ENCODE assay signal across 25 cellular contexts in the genomic region with DNA sequence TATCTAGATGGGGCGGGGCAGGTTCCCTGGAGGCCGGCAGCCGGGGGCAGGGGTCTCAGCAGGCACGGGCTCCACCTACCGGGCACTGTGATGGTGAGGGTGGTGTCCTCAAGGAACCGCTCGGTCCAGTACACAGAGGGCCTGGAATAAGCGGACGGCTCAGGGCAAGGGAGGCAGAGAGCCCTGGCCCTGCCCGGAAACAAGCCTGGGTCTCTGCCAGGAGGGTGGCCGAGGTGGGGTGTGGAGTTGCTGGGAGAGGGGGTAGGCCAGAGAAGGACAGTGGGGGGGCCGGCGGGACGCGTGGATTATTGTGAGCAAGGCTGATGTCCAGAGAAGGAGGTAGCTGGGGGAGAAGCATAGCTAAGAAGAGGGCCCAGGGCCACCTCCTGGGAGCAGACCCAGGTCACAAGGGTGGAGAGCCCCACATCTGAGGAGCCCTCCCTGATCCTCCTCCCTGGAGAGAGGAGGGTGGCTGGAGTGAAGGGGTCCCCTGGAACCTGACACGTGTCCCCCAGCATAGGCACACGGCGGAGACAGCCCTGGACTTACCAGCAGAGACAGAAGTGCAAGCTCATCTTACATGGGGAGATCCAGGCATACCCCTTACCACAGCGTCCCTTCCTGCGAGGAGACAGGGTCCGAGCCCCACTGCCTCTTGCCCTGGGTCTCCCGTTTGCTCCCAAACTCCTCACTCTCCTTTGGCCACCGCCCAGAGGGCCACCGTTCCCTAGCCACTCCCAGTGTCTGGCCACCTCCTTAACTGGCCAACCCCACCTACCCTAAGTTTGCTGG. TPM values are rescaled to one million over a fixed set of nuclear protein-coding genes. Genes with fewer than 3 reads are reported as not detected.
A peak's percentile ranks its signal among the peaks of the same experiment; 100 is the strongest.
DNase-seq lines count a peak whose midpoint lies in the region; ATAC-seq and TF ChIP-seq lines count a peak whose summit lies in the region.
"Had no signal": no experiment of that assay in that cellular context is flagged by ENCODE, and none has a peak within 500 bp of the region (broad histone marks: within the 10 kb centered on the region; RNA-seq: fewer than 3 reads in every experiment).

No MANE protein-coding gene starts in this region.

- no peak for TF ChIP-seq EP300 in suprapubic skin (IDR thresholded peaks at IDR 0.05)

- CTCF ChIA-PET in mammary epithelial cell (lab: Charles Lee; ENCODE audit: low non-redundant PET): no interaction called here

- no peaks in the 10 kb centered on the region for H3K9me3 Mint-ChIP-seq in T-helper 2 cell treated with Interferon-gamma antibody and Interleukin-4, amounts not matched to agents 5 μg/mL and 100 μg/mL, for 36 hours
- H3K9me3 Mint-ChIP-seq: brain; CD4-positive, alpha-beta T cell; nephron had no signal

- H3K27me3 Mint-ChIP-seq in T-helper 2 cell treated with Interferon-gamma antibody and Interleukin-4, amounts not matched to agents 5 μg/mL and 100 μg/mL, for 36 hours (ENCODE audit: low read depth): peaks cover 3% of the 10 kb centered on the region

- H3K27me3 ChIP-seq in mammary epithelial cell (ENCODE audit: insufficient read depth, low read length) (no peaks in the 10 kb centered on the region), lower lobe of right lung (ENCODE audit: low read depth) (peaks cover 29% of the 10 kb centered on the region), suprapubic skin (peaks cover 38% of the 10 kb centered on the region), esophagus squamous epithelium (peaks cover 0 to 73% (median 0%) of the 10 kb centered on the region in 4 donors)
- H3K27me3 ChIP-seq: pancreas had no signal

- dilution Hi-C loops in mammary epithelial cell (cut with HindIII; ENCODE audit: low sequenced_read_pairs): no loop called here

- peaks cover 3% of the 10 kb centered on the region for H3K4me1 Mint-ChIP-seq in T-helper 2 cell treated with Interferon-gamma antibody and Interleukin-4, amounts not matched to agents 5 μg/mL and 100 μg/mL, for 36 hours (ENCODE audit: low read depth)

- H3K4me3 Mint-ChIP-seq in T-helper 2 cell treated with Interferon-gamma antibody and Interleukin-4, amounts not matched to agents 5 μg/mL and 100 μg/mL, for 36 hours: no peak overlapping the region
- H3K4me3 Mint-ChIP-seq: brain; CD4-positive, alpha-beta T cell; nephron had no signal

- TF ChIP-seq POLR2A in suprapubic skin (IDR thresholded peaks at IDR 0.05) (no peak), esophagus squamous epithelium (IDR thresholded peaks at IDR 0.05) (no peak)

- peak; percentile 17 to 30 for ATAC-seq in lower lobe of right lung
- ATAC-seq: pancreas had no signal

- 50% methylated on average over 11 of the region's 24 CpGs for WGBS in mammary epithelial cell (ENCODE audit: low coverage, missing lambda C conversion rate)
- 76% methylated on average over 12 of the region's 24 CpGs for WGBS in suprapubic skin
- WGBS in esophagus squamous epithelium, 2 donors: 51 to 65% methylated on average over 11 to 17 of the region's 24 CpGs

- BruUV-seq in mammary epithelial cell (replicated peaks; lab: Mats Ljungman, UMichigan): no TSS peak

- H3K4me3 ChIP-seq in mammary epithelial cell (replicated peaks in 1 of 3; ENCODE audit: insufficient read depth in 1 of 3, low read depth in 2 of 3, low read length in 3 of 3) (peak overlapping the region in 1 of 3 experiments; percentile 7), lower lobe of right lung (no peak overlapping the region), suprapubic skin (peak overlapping the region; percentile 28), esophagus squamous epithelium (peak overlapping the region in 2 of 4 donors; percentile 2 to 13)
- H3K4me3 ChIP-seq: pancreas had no signal

- H3K36me3 ChIP-seq in mammary epithelial cell (ENCODE audit: insufficient read depth, low read length) (no peaks in the 10 kb centered on the region), lower lobe of right lung (no peaks in the 10 kb centered on the region), suprapubic skin (no peaks in the 10 kb centered on the region), esophagus squamous epithelium (no peaks in the 10 kb centered on the region)
- H3K36me3 ChIP-seq: pancreas had no signal

- in situ Hi-C loops in mammary epithelial cell (cut with MboI; ENCODE audit: low sequenced_read_pairs in 2 of 2): no loop called here

- no peak overlapping the region for H3K9ac ChIP-seq in mammary epithelial cell (ENCODE audit: insufficient read depth, low read length)

- peak overlapping the region; percentile 72 for H2AFZ ChIP-seq in mammary epithelial cell (ENCODE audit: low read depth, low read length)

- H3K27ac ChIP-seq in mammary epithelial cell (ENCODE audit: insufficient read depth, low read depth, low read length): no peak overlapping the region
- H3K27ac ChIP-seq in lower lobe of right lung: no peak overlapping the region
- H3K27ac ChIP-seq in suprapubic skin: peak overlapping the region; percentile 69
- no peak overlapping the region for H3K27ac ChIP-seq in esophagus squamous epithelium
- H3K27ac ChIP-seq: pancreas had no signal

- peak; percentile 56 for DNase-seq in activated effector memory CD4-positive, alpha-beta T cell treated with anti-CD3 and anti-CD28 coated beads, Interleukin-2, amount 50 U/mL, for 16 hours
- no peak for DNase-seq in activated effector memory CD4-positive, alpha-beta T cell treated with Interleukin-2 at 50 U/mL for 16 hours
- DNase-seq in mammary epithelial cell (no peak), lower lobe of right lung (no peak), suprapubic skin (ENCODE audit: low spot score in 2 of 2) (no peak), esophagus squamous epithelium (lab: John Stamatoyannopoulos, UW) (no peak), DMS153 treated with DMSO at 0.1 percent for 48 hours (lab: John Stamatoyannopoulos, UW; ENCODE audit: unreplicated experiment) (no peak)
- no peak for DNase-seq in T-helper 2 cell treated with Interferon-gamma antibody and Interleukin-4, amounts not matched to agents 5 μg/mL and 100 μg/mL, for 36 hours (ENCODE audit: low spot score)
- DNase-seq: activated CD4-positive, CD25-positive, alpha-beta regulatory T cell treated with anti-CD3 and anti-CD28 coated beads, Interleukin-2, amount 50 U/mL, for 72 hours; activated T-cell treated with anti-CD3 and anti-CD28 coated beads, Interleukin-2, amount 50 U/mL, for 1 hour; AML-193; CD4-positive, alpha-beta T cell; glutamatergic neuron; GOT3; kidney; NCI-H1105 treated with DMSO at 0.1 percent for 48 hours; NCI-H226; pancreas; stimulated activated CD4-positive, alpha-beta T cell treated with anti-CD3 and anti-CD28 coated beads, Interleukin-4, amount 100 ng/mL, for 4 hours; stimulated activated naive CD4-positive, alpha-beta T cell treated with Interleukin-2 at 50 U/mL for 16 hours had no signal

- intact Hi-C loops in mammary epithelial cell (cut with micrococcal nuclease): no loop called here
- intact Hi-C loops in lower lobe of right lung (cut with DNase I): no loop called here
- intact Hi-C loops in esophagus squamous epithelium (cut with DNase I): no loop called here

- H4K20me1 ChIP-seq in mammary epithelial cell (ENCODE audit: insufficient read depth, low read length): no peaks in the 10 kb centered on the region

- H3K36me3 Mint-ChIP-seq in T-helper 2 cell treated with Interferon-gamma antibody and Interleukin-4, amounts not matched to agents 5 μg/mL and 100 μg/mL, for 36 hours (ENCODE audit: low read depth): no peaks in the 10 kb centered on the region
- H3K36me3 Mint-ChIP-seq: brain had no signal

- TF ChIP-seq CTCF in mammary epithelial cell (conservative IDR thresholded peaks at IDR 0.05 in 1 of 2, IDR thresholded peaks at IDR 0.05 in 1 of 2; ENCODE audit: extremely low read depth in 1 of 2, insufficient read depth in 1 of 2, low read depth in 1 of 2, low read length in 2 of 2): no peak
- no peak for TF ChIP-seq CTCF in lower lobe of right lung (IDR thresholded peaks at IDR 0.05)
- TF ChIP-seq CTCF in suprapubic skin (IDR thresholded peaks at IDR 0.05): no peak
- TF ChIP-seq CTCF in esophagus squamous epithelium (IDR thresholded peaks at IDR 0.05): no peak

- H3K4me2 ChIP-seq in mammary epithelial cell (ENCODE audit: insufficient read depth, low read depth, low read length): peak overlapping the region; percentile 69

- no peaks in the 10 kb centered on the region for H3K79me2 ChIP-seq in mammary epithelial cell (ENCODE audit: insufficient read depth, low read length)

- no peak overlapping the region for H3K27ac Mint-ChIP-seq in T-helper 2 cell treated with Interferon-gamma antibody and Interleukin-4, amounts not matched to agents 5 μg/mL and 100 μg/mL, for 36 hours
- H3K27ac Mint-ChIP-seq: CD4-positive, alpha-beta T cell had no signal

- H3K9me3 ChIP-seq in mammary epithelial cell (replicated peaks; ENCODE audit: insufficient read depth, low read length) (no peaks in the 10 kb centered on the region), lower lobe of right lung (no peaks in the 10 kb centered on the region), suprapubic skin (no peaks in the 10 kb centered on the region), esophagus squamous epithelium (no peaks in the 10 kb centered on the region)
- H3K9me3 ChIP-seq: pancreas had no signal

- H3K4me1 ChIP-seq in mammary epithelial cell (ENCODE audit: insufficient read depth, low read length) (peaks cover 18% of the 10 kb centered on the region), lower lobe of right lung (peaks cover 7% of the 10 kb centered on the region), suprapubic skin (peaks cover 31% of the 10 kb centered on the region), esophagus squamous epithelium (peaks cover 8 to 42% (median 17%) of the 10 kb centered on the region in 3 donors)
- H3K4me1 ChIP-seq: pancreas had no signal

RNA-seq across cellular contexts. Expression of a gene that starts 29.0 kb away (rescaled TPM):
- total RNA-seq in mammary epithelial cell: 10 to 100 TPM; 17.8 to 41.6 TPM
- polyA plus RNA-seq in mammary epithelial cell: 18.0 TPM
- 102 TPM for polyA minus RNA-seq in mammary epithelial cell
- 39.4 TPM for total RNA-seq in lower lobe of right lung
- total RNA-seq in suprapubic skin: 10 to 100 TPM; 17.5 to 55.7 (median 44.8) TPM
- 10 to 100 TPM; 11.7 to 31.5 (median 14.9) TPM for total RNA-seq in esophagus squamous epithelium

RNA-seq across cellular contexts. Expression of a gene that starts 35.4 kb away (rescaled TPM):
- total RNA-seq in mammary epithelial cell (1 to 10 TPM in 1 of 2 donors, under 1 TPM in 1; 0.33 to 1.8 TPM), lower lobe of right lung (2.2 TPM), suprapubic skin (1 to 10 TPM in 1 of 4 donors, under 1 TPM in 3; 0.13 to 2.3 (median 0.52) TPM), esophagus squamous epithelium (1 to 10 TPM in 1 of 4 donors, under 1 TPM in 3; 0.15 to 1.1 (median 0.45) TPM)
- 0.39 TPM for polyA plus RNA-seq in mammary epithelial cell
- polyA minus RNA-seq in mammary epithelial cell: not detected
- total RNA-seq: CD4-positive, alpha-beta T cell; M059J; RPMI7951; T-helper 1 cell treated with Interleukin-12 subunit alpha and Interleukin-12 subunit beta and Interleukin-4 antibody, amounts not matched to agents 30 ng/mL and 1 ng/mL, for 36 hours had no signal
